2 cellular contexts compared by ENCODE assay signal in the genomic region with DNA sequence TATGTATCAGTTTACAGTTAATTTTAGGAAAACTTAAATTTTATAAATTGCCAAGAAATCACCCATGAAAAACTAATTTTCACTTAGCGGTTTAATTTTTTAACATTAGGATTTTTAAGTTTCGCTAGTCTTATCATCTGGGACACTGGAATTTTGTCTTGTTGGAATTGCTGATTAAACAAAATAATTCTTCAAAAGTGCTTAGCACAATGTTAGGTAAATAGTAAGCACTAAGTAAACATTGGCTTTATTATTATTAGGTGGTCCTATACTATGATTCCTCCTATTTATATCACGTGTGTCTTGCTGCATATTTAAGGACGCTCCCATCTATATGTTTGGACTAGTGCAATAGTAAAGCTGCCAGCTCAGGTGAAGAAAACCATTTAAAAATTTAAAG.
TF ChIP-seq lines count a peak whose summit lies in the region.

No MANE protein-coding gene starts in this region.

TF ChIP-seq in SK-N-SH, 30 proteins besides CTCF, POLR2A, EP300 and RAD21:
- TF ChIP-seq, protein P1, sequence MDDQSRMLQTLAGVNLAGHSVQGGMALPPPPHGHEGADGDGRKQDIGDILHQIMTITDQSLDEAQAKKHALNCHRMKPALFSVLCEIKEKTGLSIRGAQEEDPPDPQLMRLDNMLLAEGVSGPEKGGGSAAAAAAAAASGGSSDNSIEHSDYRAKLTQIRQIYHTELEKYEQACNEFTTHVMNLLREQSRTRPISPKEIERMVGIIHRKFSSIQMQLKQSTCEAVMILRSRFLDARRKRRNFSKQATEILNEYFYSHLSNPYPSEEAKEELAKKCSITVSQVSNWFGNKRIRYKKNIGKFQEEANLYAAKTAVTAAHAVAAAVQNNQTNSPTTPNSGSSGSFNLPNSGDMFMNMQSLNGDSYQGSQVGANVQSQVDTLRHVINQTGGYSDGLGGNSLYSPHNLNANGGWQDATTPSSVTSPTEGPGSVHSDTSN (IDR thresholded peaks at IDR 0.05), result no peak
- TF ChIP-seq NFIC (IDR thresholded peaks at IDR 0.05; ENCODE audit: borderline replicate concordance), result no peak
- TF ChIP-seq, protein P2, sequence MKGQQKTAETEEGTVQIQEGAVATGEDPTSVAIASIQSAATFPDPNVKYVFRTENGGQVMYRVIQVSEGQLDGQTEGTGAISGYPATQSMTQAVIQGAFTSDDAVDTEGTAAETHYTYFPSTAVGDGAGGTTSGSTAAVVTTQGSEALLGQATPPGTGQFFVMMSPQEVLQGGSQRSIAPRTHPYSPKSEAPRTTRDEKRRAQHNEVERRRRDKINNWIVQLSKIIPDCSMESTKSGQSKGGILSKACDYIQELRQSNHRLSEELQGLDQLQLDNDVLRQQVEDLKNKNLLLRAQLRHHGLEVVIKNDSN (IDR thresholded peaks at IDR 0.05; ENCODE audit: borderline replicate concordance, low read depth), result no peak
- TF ChIP-seq, protein P3, sequence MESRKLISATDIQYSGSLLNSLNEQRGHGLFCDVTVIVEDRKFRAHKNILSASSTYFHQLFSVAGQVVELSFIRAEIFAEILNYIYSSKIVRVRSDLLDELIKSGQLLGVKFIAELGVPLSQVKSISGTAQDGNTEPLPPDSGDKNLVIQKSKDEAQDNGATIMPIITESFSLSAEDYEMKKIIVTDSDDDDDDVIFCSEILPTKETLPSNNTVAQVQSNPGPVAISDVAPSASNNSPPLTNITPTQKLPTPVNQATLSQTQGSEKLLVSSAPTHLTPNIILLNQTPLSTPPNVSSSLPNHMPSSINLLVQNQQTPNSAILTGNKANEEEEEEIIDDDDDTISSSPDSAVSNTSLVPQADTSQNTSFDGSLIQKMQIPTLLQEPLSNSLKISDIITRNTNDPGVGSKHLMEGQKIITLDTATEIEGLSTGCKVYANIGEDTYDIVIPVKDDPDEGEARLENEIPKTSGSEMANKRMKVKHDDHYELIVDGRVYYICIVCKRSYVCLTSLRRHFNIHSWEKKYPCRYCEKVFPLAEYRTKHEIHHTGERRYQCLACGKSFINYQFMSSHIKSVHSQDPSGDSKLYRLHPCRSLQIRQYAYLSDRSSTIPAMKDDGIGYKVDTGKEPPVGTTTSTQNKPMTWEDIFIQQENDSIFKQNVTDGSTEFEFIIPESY (IDR thresholded peaks at IDR 0.05; ENCODE audit: borderline replicate concordance, low read depth), result no peak
- TF ChIP-seq, protein P4, sequence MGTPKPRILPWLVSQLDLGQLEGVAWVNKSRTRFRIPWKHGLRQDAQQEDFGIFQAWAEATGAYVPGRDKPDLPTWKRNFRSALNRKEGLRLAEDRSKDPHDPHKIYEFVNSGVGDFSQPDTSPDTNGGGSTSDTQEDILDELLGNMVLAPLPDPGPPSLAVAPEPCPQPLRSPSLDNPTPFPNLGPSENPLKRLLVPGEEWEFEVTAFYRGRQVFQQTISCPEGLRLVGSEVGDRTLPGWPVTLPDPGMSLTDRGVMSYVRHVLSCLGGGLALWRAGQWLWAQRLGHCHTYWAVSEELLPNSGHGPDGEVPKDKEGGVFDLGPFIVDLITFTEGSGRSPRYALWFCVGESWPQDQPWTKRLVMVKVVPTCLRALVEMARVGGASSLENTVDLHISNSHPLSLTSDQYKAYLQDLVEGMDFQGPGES (IDR thresholded peaks at IDR 0.05; ENCODE audit: low read depth, low read length), result no peak
- no peak for TF ChIP-seq NRF1 (IDR thresholded peaks at IDR 0.05; ENCODE audit: low read depth, low read length)
- no peak for TF ChIP-seq FOXJ3 (CRISPR knock-in tag; IDR thresholded peaks at IDR 0.05)

TF ChIP-seq in SK-N-SH treated with all-trans-retinoic acid at 6 μM for 48 hours, 23 proteins besides CTCF, POLR2A, EP300 and RAD21:
- TF ChIP-seq, protein P5, sequence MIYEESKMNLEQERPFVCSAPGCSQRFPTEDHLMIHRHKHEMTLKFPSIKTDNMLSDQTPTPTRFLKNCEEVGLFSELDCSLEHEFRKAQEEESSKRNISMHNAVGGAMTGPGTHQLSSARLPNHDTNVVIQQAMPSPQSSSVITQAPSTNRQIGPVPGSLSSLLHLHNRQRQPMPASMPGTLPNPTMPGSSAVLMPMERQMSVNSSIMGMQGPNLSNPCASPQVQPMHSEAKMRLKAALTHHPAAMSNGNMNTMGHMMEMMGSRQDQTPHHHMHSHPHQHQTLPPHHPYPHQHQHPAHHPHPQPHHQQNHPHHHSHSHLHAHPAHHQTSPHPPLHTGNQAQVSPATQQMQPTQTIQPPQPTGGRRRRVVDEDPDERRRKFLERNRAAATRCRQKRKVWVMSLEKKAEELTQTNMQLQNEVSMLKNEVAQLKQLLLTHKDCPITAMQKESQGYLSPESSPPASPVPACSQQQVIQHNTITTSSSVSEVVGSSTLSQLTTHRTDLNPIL (CRISPR knock-in tag; IDR thresholded peaks at IDR 0.05; ENCODE audit: low read depth), result no peak
- TF ChIP-seq ZC3H10 (CRISPR knock-in tag; IDR thresholded peaks at IDR 0.05) (no peak), BACH2 (CRISPR knock-in tag; IDR thresholded peaks at IDR 0.05; ENCODE audit: borderline replicate concordance) (no peak), ZNF8 (CRISPR knock-in tag; IDR thresholded peaks at IDR 0.05) (no peak), ZNF565 (CRISPR knock-in tag; conservative IDR thresholded peaks at IDR 0.05; ENCODE audit: low read depth) (no peak), ZFP30 (CRISPR knock-in tag; IDR thresholded peaks at IDR 0.05) (no peak), ESRRG (CRISPR knock-in tag; IDR thresholded peaks at IDR 0.05) (no peak), SNAI2 (CRISPR knock-in tag; IDR thresholded peaks at IDR 0.05) (no peak), ZFP3 (CRISPR knock-in tag; IDR thresholded peaks at IDR 0.05) (no peak), OSR1 (CRISPR knock-in tag; IDR thresholded peaks at IDR 0.05) (no peak), ARNTL (CRISPR knock-in tag; IDR thresholded peaks at IDR 0.05; ENCODE audit: borderline replicate concordance, low read depth) (no peak), RARB (CRISPR knock-in tag; IDR thresholded peaks at IDR 0.05) (no peak), ZNF70 (CRISPR knock-in tag; IDR thresholded peaks at IDR 0.05) (no peak)
